8 cellular contexts compared by ENCODE assay signal in the genomic region with DNA sequence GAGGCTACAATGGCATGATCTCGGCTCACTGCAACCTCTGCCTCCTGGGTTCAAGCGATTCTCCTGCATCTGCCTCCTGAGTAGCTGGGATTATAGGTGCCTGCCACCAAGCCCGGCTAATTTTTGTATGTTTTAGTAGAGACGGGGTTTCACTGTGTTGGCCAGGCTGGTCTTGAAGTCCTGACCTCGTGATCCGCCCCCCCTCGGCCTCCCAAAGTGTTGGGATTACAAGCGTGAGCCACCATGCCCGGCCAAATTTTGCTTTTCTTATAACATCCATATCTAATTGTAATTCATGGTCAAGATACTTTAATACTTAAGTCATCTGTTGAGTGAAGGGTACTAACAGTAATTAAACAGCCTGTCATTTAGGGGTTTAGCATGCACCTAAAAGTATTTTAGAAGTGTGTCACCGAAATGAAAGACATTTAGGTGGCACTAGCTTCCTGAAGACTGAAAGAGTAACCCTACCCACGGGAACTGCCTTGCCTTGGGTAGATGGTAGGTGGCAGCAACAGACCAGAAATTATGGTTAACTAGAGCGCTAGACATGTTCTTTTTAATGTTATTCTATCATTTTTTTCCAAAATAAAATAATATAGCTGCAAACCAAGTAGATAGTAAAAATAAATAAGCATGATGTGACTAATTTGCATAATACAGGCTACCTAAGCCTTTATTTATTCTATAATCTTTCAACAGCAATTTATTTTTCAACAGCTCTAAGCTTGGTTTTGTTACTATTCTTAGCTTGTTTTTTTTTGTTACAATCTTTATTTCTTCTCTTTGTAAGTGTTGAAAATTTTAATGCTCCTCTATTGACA. TPM values are rescaled to one million over a fixed set of nuclear protein-coding genes. Genes with fewer than 3 reads are reported as not detected.
DNase-seq lines count a peak whose midpoint lies in the region; ATAC-seq and TF ChIP-seq lines count a peak whose summit lies in the region.

No MANE protein-coding gene starts in this region.

- peak; percentile 78 for ATAC-seq in GM21381 (IDR thresholded peaks at IDR 0.05; ENCODE audit: unreplicated experiment)

- H3K4me3 Mint-ChIP-seq in MCF 10A (ENCODE audit: unreplicated experiment): no peak overlapping the region

- H3K27me3 Mint-ChIP-seq in MCF 10A (ENCODE audit: insufficient read depth, unreplicated experiment): no peaks in the 10 kb centered on the region

- intact Hi-C loops in MCF 10A (cut with micrococcal nuclease): loop anchor here (1.0 to 5.0 kb wide), 3 partner anchors 415 to 732 kb away; no protein-coding TSS in a partner anchor

- H3K36me3 Mint-ChIP-seq in MCF 10A (ENCODE audit: insufficient read depth, unreplicated experiment): no peaks in the 10 kb centered on the region

- no TSS peak for BruUV-seq in MCF 10A (replicated peaks; lab: Mats Ljungman, UMichigan)

- POLR2A ChIA-PET in MCF 10A (lab: Yijun Ruan, JAX): interaction anchor here (0.8 to 2.4 kb wide), 8 partner anchors 8 to 598 kb away, joined by 3 to 17 read pairs (median 6); partner anchors contain the start of genes ACYP2 and PSME4

- no peak overlapping the region for H3K27ac Mint-ChIP-seq in MCF 10A (ENCODE audit: low read depth, unreplicated experiment)

- DNase-seq in Daoy (ENCODE audit: low read depth): peak; percentile 56
- DNase-seq in LNCaP clone FGC (ENCODE audit: low read depth): no peak
- DNase-seq in SKM-1 (lab: John Stamatoyannopoulos, UW; ENCODE audit: unreplicated experiment): peak; percentile 5
- peak; percentile 68 for DNase-seq in MCF 10A (ENCODE audit: unreplicated experiment)
- DNase-seq in inferior parietal cortex (ENCODE audit: extremely low spot score): peak; percentile 81
- peak; percentile 19 for DNase-seq in stimulated activated CD4-positive, alpha-beta T cell treated with anti-CD3 and anti-CD28 coated beads, Interleukin-2, amount 100 ng/mL, for 4 hours (ENCODE audit: low read depth)
- no peak for DNase-seq in OCI-M2 (lab: John Stamatoyannopoulos, UW; ENCODE audit: unreplicated experiment)

- peaks cover 6% of the 10 kb centered on the region for H3K4me1 Mint-ChIP-seq in MCF 10A (ENCODE audit: insufficient read depth, unreplicated experiment)

- TF ChIP-seq CTCF in LNCaP clone FGC (IDR thresholded peaks at IDR 0.05; ENCODE audit: control insufficient read depth, extremely low read depth, insufficient read depth): peak; percentile 60
- peak; percentile 64 for TF ChIP-seq CTCF in MCF 10A (IDR thresholded peaks at IDR 0.05; ENCODE audit: unreplicated experiment)

- no peak overlapping the region for H3K4me3 ChIP-seq in LNCaP clone FGC (ENCODE audit: low read depth, low read length)

- no peaks in the 10 kb centered on the region for H3K9me3 Mint-ChIP-seq in MCF 10A (ENCODE audit: unreplicated experiment)

- CTCF ChIA-PET in MCF 10A (lab: Yijun Ruan, JAX): interaction anchor here (0.6 to 3.6 kb wide), 70 partner anchors 9 to 793 kb away, joined by 3 to 46 read pairs (median 4); partner anchors contain the start of genes ACYP2 and EML6

RNA-seq across cellular contexts. Expression of gene ACYP2, which starts 8.6 kb away (rescaled TPM):
- total RNA-seq in Daoy (2014; rRNA removed; shearing (Covaris generic)): 5.0 and 12.0 TPM in 2 replicates
- 14.3 and 17.8 TPM in 2 replicates for total RNA-seq in MCF 10A (2022)

Comparison
In these comparisons a context has a peak if more than half of its experiments do, and no peak if none do; other contexts are left out.
1. DNase-seq: peak in Daoy (single experiment), SKM-1 (single experiment), MCF 10A (single experiment), inferior parietal cortex (single experiment) and stimulated activated CD4-positive, alpha-beta T cell treated with anti-CD3 and anti-CD28 coated beads, Interleukin-2, amount 100 ng/mL, for 4 hours (single experiment); none in LNCaP clone FGC (single experiment) and OCI-M2 (single experiment).